20 cellular contexts compared by ENCODE assay signal in the genomic region with DNA sequence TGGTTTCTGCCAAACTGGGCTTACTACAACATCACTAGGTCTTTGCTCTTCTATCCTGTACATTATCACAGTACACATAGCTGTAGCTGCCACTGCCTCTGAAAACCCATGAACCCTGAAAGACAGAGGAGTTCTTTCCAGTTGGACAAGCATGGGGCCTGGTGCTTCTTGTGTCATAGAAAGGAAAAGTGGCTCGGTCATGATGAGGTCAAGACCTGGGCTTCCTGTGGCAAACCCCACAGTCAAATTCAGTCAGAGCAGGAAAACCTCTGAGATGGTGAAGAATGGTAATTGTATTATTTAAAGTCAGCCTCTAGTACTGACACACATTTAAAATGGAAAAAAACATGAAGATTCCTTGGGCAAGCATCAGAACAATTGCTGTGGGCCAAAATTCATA.
A peak's percentile ranks its signal among the peaks of the same experiment; 100 is the strongest.
DNase-seq lines count a peak whose midpoint lies in the region; ATAC-seq and TF ChIP-seq lines count a peak whose summit lies in the region.
"Had no signal": no experiment of that assay in that cellular context is flagged by ENCODE, and none has a peak within 500 bp of the region (broad histone marks: within the 10 kb centered on the region; RNA-seq: fewer than 3 reads in every experiment).

No MANE protein-coding gene starts in this region.

- H3K4me1 ChIP-seq in gastroesophageal sphincter, result no peaks in the 10 kb centered on the region
- H3K4me1 ChIP-seq: gastrocnemius medialis had no signal

- no peak for DNase-seq in activated naive CD4-positive, alpha-beta T cell treated with anti-CD3 and anti-CD28 coated beads, Interleukin-2, amount 50 U/mL, for 72 hours (ENCODE audit: low spot score in 2 of 2)
- DNase-seq in activated naive CD4-positive, alpha-beta T cell treated with anti-CD3 and anti-CD28 coated beads for 36 hours, result no peak
- DNase-seq in Right ventricle myocardium superior (no peak), foreskin melanocyte (no peak), HuH-7.5 (ENCODE audit: low spot score) (no peak)
- DNase-seq: activated CD4-positive, alpha-beta T cell treated with anti-CD3 and anti-CD28 coated beads, Interleukin-2, amount 50 U/mL, for 1 hour; activated naive CD4-positive, alpha-beta T cell; Calu3; endodermal cell; gastrocnemius medialis; IMR-90; NCI-H1417; NCI-H526; RPMI8226; stimulated activated CD4-positive, alpha-beta T cell treated with anti-CD3 and anti-CD28 coated beads, Interleukin-15, amount 100 ng/mL, for 24 hours had no signal

- H3K27me3 ChIP-seq in gastroesophageal sphincter, result no peaks in the 10 kb centered on the region
- H3K27me3 ChIP-seq: gastrocnemius medialis had no signal

- H3K4me1 Mint-ChIP-seq in activated naive CD4-positive, alpha-beta T cell treated with anti-CD3 and anti-CD28 coated beads for 36 hours (ENCODE audit: low read depth), result peaks cover 2% of the 10 kb centered on the region
- H3K4me1 Mint-ChIP-seq: endodermal cell had no signal

- H3K27ac ChIP-seq in gastroesophageal sphincter, result no peak overlapping the region
- H3K27ac ChIP-seq: gastrocnemius medialis had no signal

- WGBS in gastroesophageal sphincter (ENCODE audit: low coverage in 1 of 2), 2 donors, result no CpG with 5 or more reads among the region's 1 CpG

- H3K9me3 ChIP-seq in gastroesophageal sphincter, result no peaks in the 10 kb centered on the region
- H3K9me3 ChIP-seq: gastrocnemius medialis had no signal

- intact Hi-C loops in activated naive CD4-positive, alpha-beta T cell treated with anti-CD3 and anti-CD28 coated beads for 36 hours (cut with micrococcal nuclease), result no loop called here
- intact Hi-C loops in Right ventricle myocardium superior (cut with DNase I), result no loop called here

- no peak for TF ChIP-seq CTCF in gastroesophageal sphincter (IDR thresholded peaks at IDR 0.05)

- H3K4me3 ChIP-seq in gastroesophageal sphincter, result no peak overlapping the region
- H3K4me3 ChIP-seq: gastrocnemius medialis had no signal

- H3K4me3 Mint-ChIP-seq in activated naive CD4-positive, alpha-beta T cell treated with anti-CD3 and anti-CD28 coated beads for 36 hours, result no peak overlapping the region
- H3K4me3 Mint-ChIP-seq: endodermal cell; T-helper 1 cell treated with Interleukin-12 subunit alpha and Interleukin-12 subunit beta and Interleukin-4 antibody, amounts not matched to agents 30 μg/mL and 1 μg/mL, for 36 hours; type B pancreatic cell had no signal

- no peaks in the 10 kb centered on the region for H3K9me3 Mint-ChIP-seq in activated naive CD4-positive, alpha-beta T cell treated with anti-CD3 and anti-CD28 coated beads, Interleukin-2, amount 50 U/mL, for 72 hours
- peaks cover under 1% of the 10 kb centered on the region for H3K9me3 Mint-ChIP-seq in activated naive CD4-positive, alpha-beta T cell treated with anti-CD3 and anti-CD28 coated beads for 36 hours
- H3K9me3 Mint-ChIP-seq: type B pancreatic cell had no signal

- no peaks in the 10 kb centered on the region for H3K36me3 Mint-ChIP-seq in activated naive CD4-positive, alpha-beta T cell treated with anti-CD3 and anti-CD28 coated beads, Interleukin-2, amount 50 U/mL, for 72 hours
- no peaks in the 10 kb centered on the region for H3K36me3 Mint-ChIP-seq in activated naive CD4-positive, alpha-beta T cell treated with anti-CD3 and anti-CD28 coated beads for 36 hours (ENCODE audit: low read depth)
- H3K36me3 Mint-ChIP-seq: type B pancreatic cell had no signal

- H3K27me3 Mint-ChIP-seq in activated naive CD4-positive, alpha-beta T cell treated with anti-CD3 and anti-CD28 coated beads for 36 hours (ENCODE audit: low read depth), result peaks cover 2% of the 10 kb centered on the region
- H3K27me3 Mint-ChIP-seq: type B pancreatic cell had no signal

- H3K36me3 ChIP-seq in gastroesophageal sphincter, result no peaks in the 10 kb centered on the region
- H3K36me3 ChIP-seq: gastrocnemius medialis had no signal

- ATAC-seq in activated naive CD4-positive, alpha-beta T cell treated with anti-CD3 and anti-CD28 coated beads, Interleukin-2, amount 50 U/mL, for 72 hours, result peak; percentile 18 to 50
- ATAC-seq in GM21723 (IDR thresholded peaks at IDR 0.05; ENCODE audit: unreplicated experiment) (peak; percentile 76), HG03378 (IDR thresholded peaks at IDR 0.05; ENCODE audit: unreplicated experiment) (peak; percentile 75), Right ventricle myocardium superior (ENCODE audit: poor library complexity) (no peak), gastroesophageal sphincter (no peak)
- ATAC-seq: gastrocnemius medialis had no signal

- no peak for TF ChIP-seq POLR2A in gastroesophageal sphincter (IDR thresholded peaks at IDR 0.05)

- peak overlapping the region in 1 of 2 donors; percentile 9 for H3K27ac Mint-ChIP-seq in activated naive CD4-positive, alpha-beta T cell treated with anti-CD3 and anti-CD28 coated beads, Interleukin-2, amount 50 U/mL, for 72 hours
- H3K27ac Mint-ChIP-seq in activated naive CD4-positive, alpha-beta T cell treated with anti-CD3 and anti-CD28 coated beads for 36 hours, result no peak overlapping the region
- H3K27ac Mint-ChIP-seq: endodermal cell; T-helper 1 cell treated with Interleukin-12 subunit alpha and Interleukin-12 subunit beta and Interleukin-4 antibody, amounts not matched to agents 30 μg/mL and 1 μg/mL, for 36 hours; type B pancreatic cell had no signal

- TF ChIP-seq EP300 in gastroesophageal sphincter (IDR thresholded peaks at IDR 0.05), result no peak

- CTCF ChIA-PET in activated naive CD4-positive, alpha-beta T cell treated with anti-CD3 and anti-CD28 coated beads for 36 hours (lab: Charles Lee), result no interaction called here

Comparison
In these comparisons a context has a peak if more than half of its experiments do, and no peak if none do; other contexts are left out.
1. ATAC-seq: peak in activated naive CD4-positive, alpha-beta T cell treated with anti-CD3 and anti-CD28 coated beads, Interleukin-2, amount 50 U/mL, for 72 hours (2 of 2), GM21723 (single experiment) and HG03378 (single experiment); none in Right ventricle myocardium superior (single experiment) and gastroesophageal sphincter (single experiment).